ENCODE assay signal across 1 cellular context in genomic region chr17:38702166-38702899, GRCh38.
TF ChIP-seq lines count a peak whose summit lies in the region.

No MANE protein-coding gene starts in this region.

TF ChIP-seq in HepG2, 621 proteins besides CTCF, POLR2A, EP300 and RAD21 (continued from another document and continues in another):
- TF ChIP-seq ZHX2 (IDR thresholded peaks at IDR 0.05; ENCODE audit: low read depth) (no peak), ZHX2 (CRISPR knock-in tag; IDR thresholded peaks at IDR 0.05; ENCODE audit: borderline replicate concordance) (no peak), ZNF510 (CRISPR knock-in tag; IDR thresholded peaks at IDR 0.05; ENCODE audit: low read depth) (peak; percentile 58; the same call in 1 of the 2 replicates), ZNF34 (CRISPR knock-in tag; IDR thresholded peaks at IDR 0.05; ENCODE audit: borderline replicate concordance) (0 out of 2 replicates have a peak, but pooled peaks have one; percentile 32), ZBTB20 (CRISPR knock-in tag; IDR thresholded peaks at IDR 0.05; ENCODE audit: borderline replicate concordance, low read depth) (peak; percentile 88; the same call in 1 of the 2 replicates), ZNF607 (CRISPR knock-in tag; IDR thresholded peaks at IDR 0.05; ENCODE audit: borderline replicate concordance) (peak; percentile 31; the same call in 1 of the 2 replicates), ZSCAN31 (CRISPR knock-in tag; IDR thresholded peaks at IDR 0.05; ENCODE audit: low read depth) (peak; percentile 55; the same call in 1 of the 2 replicates), ZNF451 (CRISPR knock-in tag; IDR thresholded peaks at IDR 0.05) (0 out of 2 replicates have a peak, but pooled peaks have one; percentile 60), FOXA3 (CRISPR knock-in tag; IDR thresholded peaks at IDR 0.05) (peak; percentile 70), KAT8 (CRISPR knock-in tag; IDR thresholded peaks at IDR 0.05) (peak; percentile 88), KLF9 (CRISPR knock-in tag; IDR thresholded peaks at IDR 0.05; ENCODE audit: low read depth) (no peak), NFYC (CRISPR knock-in tag; IDR thresholded peaks at IDR 0.05) (peak; percentile 66), ZNF776 (CRISPR knock-in tag; IDR thresholded peaks at IDR 0.05) (peak; percentile 91; the same call in 1 of the 2 replicates), JARID2 (CRISPR knock-in tag; IDR thresholded peaks at IDR 0.05; ENCODE audit: insufficient replicate concordance) (no peak), ARNT2 (CRISPR knock-in tag; IDR thresholded peaks at IDR 0.05; ENCODE audit: low read depth) (peak; percentile 85), TBP (CRISPR knock-in tag; IDR thresholded peaks at IDR 0.05) (no peak), U2AF1 (optimal IDR thresholded peaks at IDR 0.05; ENCODE audit: low read depth, low read length) (peak; percentile 40), ATRX (CRISPR knock-in tag; IDR thresholded peaks at IDR 0.05; ENCODE audit: borderline replicate concordance) (no peak), KDM3A (CRISPR knock-in tag; IDR thresholded peaks at IDR 0.05; ENCODE audit: low read depth) (no peak; the same call in 1 of the 2 replicates), GATAD2A (CRISPR knock-in tag; IDR thresholded peaks at IDR 0.05) (peak; percentile 53; the same call in 1 of the 2 replicates), NAIF1 (CRISPR knock-in tag; IDR thresholded peaks at IDR 0.05; ENCODE audit: borderline replicate concordance) (peak; percentile 62; the same call in 1 of the 2 replicates), ZNF446 (CRISPR knock-in tag; IDR thresholded peaks at IDR 0.05) (0 out of 2 replicates have a peak, but pooled peaks have one; percentile 75), TEAD3 (CRISPR knock-in tag; optimal IDR thresholded peaks at IDR 0.05; ENCODE audit: borderline replicate concordance) (peak; percentile 82), TOPORS (CRISPR knock-in tag; IDR thresholded peaks at IDR 0.05) (no peak), ZNF557 (CRISPR knock-in tag; IDR thresholded peaks at IDR 0.05) (0 out of 2 replicates have a peak, but pooled peaks have one; percentile 8), SIN3A (IDR thresholded peaks at IDR 0.05; ENCODE audit: borderline replicate concordance, low read depth, low read length) (peak; percentile 92; the same call in 1 of the 2 replicates), HMGXB4 (CRISPR knock-in tag; IDR thresholded peaks at IDR 0.05; ENCODE audit: borderline replicate concordance in 1 of 2, low read depth in 1 of 2) (peak; percentile 27 to 78; a peak in 3 of 4 replicates), LBX2 (CRISPR knock-in tag; IDR thresholded peaks at IDR 0.05; ENCODE audit: borderline replicate concordance) (peak; percentile 94; the same call in 1 of the 2 replicates), ZNF703 (CRISPR knock-in tag; IDR thresholded peaks at IDR 0.05; ENCODE audit: borderline replicate concordance) (0 out of 2 replicates have a peak, but pooled peaks have one; percentile 6), ZNF674 (CRISPR knock-in tag; IDR thresholded peaks at IDR 0.05; ENCODE audit: low read depth) (no peak), NFIC (IDR thresholded peaks at IDR 0.05; ENCODE audit: low read length) (no peak; the same call in 1 of the 2 replicates), ZNF670 (CRISPR knock-in tag; IDR thresholded peaks at IDR 0.05; ENCODE audit: borderline replicate concordance) (no peak), ZNF792 (CRISPR knock-in tag; IDR thresholded peaks at IDR 0.05) (peak; percentile 21; the same call in 1 of the 2 replicates), MIER3 (CRISPR knock-in tag; IDR thresholded peaks at IDR 0.05; ENCODE audit: borderline replicate concordance) (0 out of 2 replicates have a peak, but pooled peaks have one; percentile 15), ZNF350 (CRISPR knock-in tag; IDR thresholded peaks at IDR 0.05; ENCODE audit: borderline replicate concordance, low read depth) (no peak), SRSF4 (IDR thresholded peaks at IDR 0.05; ENCODE audit: low read depth, low read length, poor library complexity, severe bottlenecking) (peak; percentile 63), TRIM22 (IDR thresholded peaks at IDR 0.05) (no peak), POGZ (CRISPR knock-in tag; IDR thresholded peaks at IDR 0.05) (peak; percentile 59; the same call in 1 of the 2 replicates), PITX1 (CRISPR knock-in tag; IDR thresholded peaks at IDR 0.05) (peak; percentile 55), MTF2 (CRISPR knock-in tag; IDR thresholded peaks at IDR 0.05; ENCODE audit: borderline replicate concordance) (no peak), MXI1 (IDR thresholded peaks at IDR 0.05; ENCODE audit: borderline replicate concordance, low read depth, low read length) (0 out of 3 replicates have a peak, but pooled peaks have one; percentile 40), TAF1 (CRISPR knock-in tag; IDR thresholded peaks at IDR 0.05) (peak; percentile 84), MYC (CRISPR knock-in tag; IDR thresholded peaks at IDR 0.05; ENCODE audit: borderline replicate concordance) (peak; percentile 90), YY1 (IDR thresholded peaks at IDR 0.05; ENCODE audit: insufficient read depth, insufficient replicate concordance, low read depth, low read length) (peak; percentile 64), ZNF205 (CRISPR knock-in tag; IDR thresholded peaks at IDR 0.05) (peak; percentile 52; the same call in 1 of the 2 replicates), ZNF598 (CRISPR knock-in tag; IDR thresholded peaks at IDR 0.05; ENCODE audit: borderline replicate concordance) (peak; percentile 70; the same call in 1 of the 2 replicates), LRRFIP1 (CRISPR knock-in tag; conservative IDR thresholded peaks at IDR 0.05) (no peak), NR2F6 (IDR thresholded peaks at IDR 0.05) (peak; percentile 32; the same call in 1 of the 2 replicates), NR2F6 (CRISPR knock-in tag; IDR thresholded peaks at IDR 0.05) (peak; percentile 64), ZNF282 (IDR thresholded peaks at IDR 0.05; ENCODE audit: partially characterized antibody) (no peak), HOXA3 (CRISPR knock-in tag; IDR thresholded peaks at IDR 0.05) (peak; percentile 84)
- TF ChIP-seq, protein P1, sequence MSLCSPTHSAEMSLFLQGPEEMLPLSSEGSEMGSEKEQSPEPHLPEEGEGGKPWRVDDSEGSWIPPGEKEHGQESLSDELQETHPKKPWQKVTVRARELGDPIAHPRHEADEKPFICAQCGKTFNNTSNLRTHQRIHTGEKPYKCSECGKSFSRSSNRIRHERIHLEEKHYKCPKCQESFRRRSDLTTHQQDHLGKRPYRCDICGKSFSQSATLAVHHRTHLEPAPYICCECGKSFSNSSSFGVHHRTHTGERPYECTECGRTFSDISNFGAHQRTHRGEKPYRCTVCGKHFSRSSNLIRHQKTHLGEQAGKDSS (CRISPR knock-in tag; IDR thresholded peaks at IDR 0.05; ENCODE audit: borderline replicate concordance, low read depth) = peak; percentile 41; the same call in 1 of the 2 replicates
- TF ChIP-seq, protein P2, sequence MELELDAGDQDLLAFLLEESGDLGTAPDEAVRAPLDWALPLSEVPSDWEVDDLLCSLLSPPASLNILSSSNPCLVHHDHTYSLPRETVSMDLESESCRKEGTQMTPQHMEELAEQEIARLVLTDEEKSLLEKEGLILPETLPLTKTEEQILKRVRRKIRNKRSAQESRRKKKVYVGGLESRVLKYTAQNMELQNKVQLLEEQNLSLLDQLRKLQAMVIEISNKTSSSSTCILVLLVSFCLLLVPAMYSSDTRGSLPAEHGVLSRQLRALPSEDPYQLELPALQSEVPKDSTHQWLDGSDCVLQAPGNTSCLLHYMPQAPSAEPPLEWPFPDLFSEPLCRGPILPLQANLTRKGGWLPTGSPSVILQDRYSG (CRISPR knock-in tag; IDR thresholded peaks at IDR 0.05) = no peak
- TF ChIP-seq, protein P3, sequence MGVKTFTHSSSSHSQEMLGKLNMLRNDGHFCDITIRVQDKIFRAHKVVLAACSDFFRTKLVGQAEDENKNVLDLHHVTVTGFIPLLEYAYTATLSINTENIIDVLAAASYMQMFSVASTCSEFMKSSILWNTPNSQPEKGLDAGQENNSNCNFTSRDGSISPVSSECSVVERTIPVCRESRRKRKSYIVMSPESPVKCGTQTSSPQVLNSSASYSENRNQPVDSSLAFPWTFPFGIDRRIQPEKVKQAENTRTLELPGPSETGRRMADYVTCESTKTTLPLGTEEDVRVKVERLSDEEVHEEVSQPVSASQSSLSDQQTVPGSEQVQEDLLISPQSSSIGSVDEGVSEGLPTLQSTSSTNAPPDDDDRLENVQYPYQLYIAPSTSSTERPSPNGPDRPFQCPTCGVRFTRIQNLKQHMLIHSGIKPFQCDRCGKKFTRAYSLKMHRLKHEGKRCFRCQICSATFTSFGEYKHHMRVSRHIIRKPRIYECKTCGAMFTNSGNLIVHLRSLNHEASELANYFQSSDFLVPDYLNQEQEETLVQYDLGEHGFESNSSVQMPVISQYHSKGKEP (CRISPR knock-in tag; IDR thresholded peaks at IDR 0.05) = peak; percentile 54; the same call in 1 of the 2 replicates
